33 cellular contexts compared by ENCODE assay signal in the genomic region with DNA sequence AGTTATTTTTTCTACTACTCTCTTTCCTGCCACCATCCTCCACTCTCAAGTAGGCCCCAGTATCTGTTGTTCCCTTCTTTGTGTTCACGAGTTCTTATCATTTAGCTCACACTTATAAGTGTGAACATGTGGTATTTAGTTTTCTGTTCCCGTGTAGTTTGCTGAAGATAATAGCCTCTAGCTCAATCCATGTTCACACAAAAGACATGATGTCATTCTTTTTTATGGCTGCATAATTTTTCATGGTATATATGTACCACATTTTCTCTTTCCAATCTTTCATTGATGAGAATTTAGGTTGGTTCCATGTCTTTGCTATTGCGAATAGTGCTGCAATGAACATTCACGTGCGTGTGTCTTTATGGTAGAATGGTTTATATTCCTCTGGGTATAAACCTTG.
"Had no signal": no experiment of that assay in that cellular context is flagged by ENCODE, and none has a peak within 500 bp of the region (broad histone marks: within the 10 kb centered on the region; RNA-seq: fewer than 3 reads in every experiment).

No MANE protein-coding gene starts in this region.

- FAIRE-seq: astrocyte had no signal

- H3K27ac ChIP-seq: adrenal gland, ascending aorta, body of pancreas, brain microvascular endothelial cell, breast epithelium, cardiac muscle cell had no signal

- H3K36me3 ChIP-seq: adrenal gland, ascending aorta, brain microvascular endothelial cell, breast epithelium, cardiac muscle cell had no signal

- DNase-seq: activated effector memory CD4-positive, alpha-beta T cell treated with anti-CD3 and anti-CD28 coated beads, Interleukin-2, amount 50 U/mL, for 16 hours; activated effector memory CD4-positive, alpha-beta T cell treated with Interleukin-2 at 50 U/mL for 16 hours; activated gamma-delta T cell; activated gamma-delta T cell treated with Interleukin-2 at 50 U/mL for 16 hours; activated naive CD4-positive, alpha-beta T cell; activated naive CD4-positive, alpha-beta T cell treated with anti-CD3 and anti-CD28 coated beads for 36 hours; activated naive CD4-positive, alpha-beta T cell treated with anti-CD3 and anti-CD28 coated beads, Interleukin-2, amount 10 ng/mL, durations not matched to agents 7 days and 5 days; activated naive CD4-positive, alpha-beta T cell treated with anti-CD3 and anti-CD28 coated beads, Interleukin-2, amount 50 U/mL, for 16 hours; activated naive CD4-positive, alpha-beta T cell treated with Interleukin-2 at 50 U/mL for 16 hours; activated naive CD8-positive, alpha-beta T cell treated with anti-CD3 and anti-CD28 coated beads for 36 hours; activated naive CD8-positive, alpha-beta T cell treated with anti-CD3 and anti-CD28 coated beads, Interleukin-2, amount 10 ng/mL, durations not matched to agents 7 days and 5 days; activated naive CD8-positive, alpha-beta T cell treated with anti-CD3 and anti-CD28 coated beads, Interleukin-2, amount 50 U/mL, for 24 hours; activated T-cell treated with anti-CD3 and anti-CD28 coated beads, Interleukin-2, amount 50 U/mL, for 1 hour; activated T-cell treated with anti-CD3 and anti-CD28 coated beads, Interleukin-2, amount 50 U/mL, for 24 hours; activated T-cell treated with anti-CD3 and anti-CD28 coated beads, Interleukin-2, amount 50 U/mL, for 4 hours; activated T-cell treated with anti-CD3 and anti-CD28 coated beads, Interleukin-2, amount 50 U/mL, for 48 hours; activated T-cell treated with anti-CD3 and anti-CD28 coated beads, Interleukin-2, amount 50 U/mL, for 72 hours; adrenal gland; amniotic stem cell; amygdala; anterior cingulate cortex; aorta; body of pancreas; brain microvascular endothelial cell; caudate nucleus; central memory CD4-positive, alpha-beta T cell; cerebellar nuclear complex had no signal

- H3K27me3 ChIP-seq: adrenal gland, ascending aorta, body of pancreas, brain microvascular endothelial cell, breast epithelium, cardiac muscle cell had no signal

- H3K4me1 ChIP-seq: adrenal gland, ascending aorta, body of pancreas, breast epithelium had no signal

- ATAC-seq: activated naive CD4-positive, alpha-beta T cell treated with anti-CD3 and anti-CD28 coated beads, Interleukin-2, amount 50 U/mL, for 72 hours; activated naive CD8-positive, alpha-beta T cell treated with anti-CD3 and anti-CD28 coated beads, Interleukin-2, amount 50 U/mL, for 24 hours; activated T-cell treated with anti-CD3 and anti-CD28 coated beads, Interleukin-2, amount 50 U/mL, for 4 hours; activated T-cell treated with anti-CD3 and anti-CD28 coated beads, Interleukin-2, amount 50 U/mL, for 72 hours; activated T-helper 17 cell treated with anti-CD3 and anti-CD28 coated beads, Interleukin-2, amount 50 U/mL, for 72 hours; body of pancreas had no signal

- H3K9me3 ChIP-seq: adrenal gland, ascending aorta, body of pancreas, breast epithelium had no signal

- H3K4me3 ChIP-seq: adrenal gland, ascending aorta, body of pancreas, breast epithelium, cardiac muscle cell had no signal
